ENCODE assay signal across 1 cellular context in the genomic region with DNA sequence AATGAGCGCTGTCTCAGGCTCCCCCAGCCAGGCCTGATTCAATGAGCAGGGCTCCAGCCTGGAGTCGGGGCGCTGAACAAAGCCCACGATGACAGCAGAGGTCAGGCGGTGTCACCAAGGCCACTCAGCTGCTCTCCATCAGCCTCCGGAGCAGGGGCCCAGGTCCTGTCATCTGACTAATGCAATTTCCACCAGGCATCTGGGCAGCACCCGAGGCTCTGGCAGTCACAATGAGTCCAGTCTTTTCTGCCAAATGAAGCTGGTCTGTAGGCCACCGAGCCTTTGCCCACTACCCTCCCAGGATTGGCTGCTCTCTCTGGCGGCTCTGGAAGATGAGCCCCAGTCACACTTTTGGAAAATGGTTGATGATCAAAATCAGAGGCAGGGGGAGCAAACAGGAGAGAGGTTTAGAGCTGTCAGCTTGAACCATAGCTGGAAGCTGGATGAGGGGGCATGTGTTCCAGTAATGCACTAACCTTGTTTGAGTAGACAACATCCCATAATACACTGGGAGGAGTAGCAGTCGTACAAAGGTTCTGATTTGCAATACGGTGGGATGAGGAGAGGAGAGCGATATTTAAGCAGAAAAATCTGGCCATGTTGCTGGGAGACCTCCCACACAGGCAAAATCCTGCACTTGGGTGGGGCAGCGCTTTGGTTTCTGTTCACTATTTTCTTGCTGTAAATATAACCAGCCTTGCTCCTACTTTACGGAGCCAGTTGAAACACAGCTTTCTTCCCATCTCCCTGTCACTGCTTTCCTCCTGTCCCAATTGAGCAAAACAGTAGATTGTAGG.
TF ChIP-seq lines count a peak whose summit lies in the region.

No MANE protein-coding gene starts in this region.

TF ChIP-seq in HepG2, 621 proteins besides CTCF, POLR2A, EP300 and RAD21:
- no peak for TF ChIP-seq SOX13 (IDR thresholded peaks at IDR 0.05)
- no peak for TF ChIP-seq SOX13 (CRISPR knock-in tag; conservative IDR thresholded peaks at IDR 0.05 in 1 of 2, IDR thresholded peaks at IDR 0.05 in 1 of 2)
- TF ChIP-seq ZFP62 (CRISPR knock-in tag; IDR thresholded peaks at IDR 0.05), result no peak
